In genomic region chr2:8328189-8328588, GRCh38 we compare ENCODE assay signal across 23 cellular contexts.
DNase-seq lines count a peak whose midpoint lies in the region; ATAC-seq and TF ChIP-seq lines count a peak whose summit lies in the region.
"Had no signal": no experiment of that assay in that cellular context is flagged by ENCODE, and none has a peak within 500 bp of the region (broad histone marks: within the 10 kb centered on the region; RNA-seq: fewer than 3 reads in every experiment).

No MANE protein-coding gene starts in this region.

- H2BK12ac ChIP-seq in neuronal stem cell (ENCODE audit: low read length): peak overlapping the region; percentile 85

- peak; percentile 74 for DNase-seq in GDM1 (lab: John Stamatoyannopoulos, UW)
- DNase-seq in T-helper 17 cell: no peak
- peak; percentile 42 for DNase-seq in right atrium auricular region (ENCODE audit: low spot score)
- DNase-seq in neuronal stem cell (ENCODE audit: low spot score): no peak
- no peak for DNase-seq in NAMALWA (ENCODE audit: low spot score)
- no peak for DNase-seq in MG63
- no peak for DNase-seq in pons (ENCODE audit: low spot score)
- DNase-seq: activated CD4-positive, alpha-beta T cell treated with anti-CD3 and anti-CD28 coated beads for 1 hour; activated naive CD8-positive, alpha-beta T cell treated with anti-CD3 and anti-CD28 coated beads, Interleukin-2, amount 50 U/mL, for 24 hours; brain microvascular endothelial cell; cortex of kidney; DMS79; H7; NCI-H1048; NCI-H2029 treated with DMSO at 0.1 percent for 48 hours; stimulated activated CD4-positive, alpha-beta T cell treated with anti-CD3 and anti-CD28 coated beads, Interleukin-1b, Interleukin-23, amount 100 ng/mL, for 48 hours; stimulated activated naive CD4-positive, alpha-beta T cell; thyroid gland had no signal

- no peak overlapping the region for H3K4me3 Mint-ChIP-seq in T-helper 17 cell
- H3K4me3 Mint-ChIP-seq: activated naive CD8-positive, alpha-beta T cell treated with anti-CD3 and anti-CD28 coated beads, Interleukin-2, amount 50 U/mL, for 24 hours; IgD-negative memory B cell; memory B cell had no signal

- H3K4me2 ChIP-seq in neuronal stem cell (ENCODE audit: insufficient read depth, low read length, poor library complexity, severe bottlenecking): no peak overlapping the region

- no CpG with 5 or more reads among the region's 5 CpGs for WGBS in neuronal stem cell (ENCODE audit: extremely low coverage in 2 of 2, insufficient read length in 2 of 2, insufficient replicate concordance in 1 of 2), 2 donors

- H3K4me3 ChIP-seq in right atrium auricular region (no peak overlapping the region), neuronal stem cell (ENCODE audit: low read length in 2 of 2) (peak overlapping the region in 1 of 2 donors; percentile 17), MG63 (no peak overlapping the region)
- H3K4me3 ChIP-seq: SJSA1, thyroid gland had no signal

- ATAC-seq in T-helper 17 cell: no peak
- ATAC-seq: activated T-helper 17 cell treated with anti-CD3 and anti-CD28 coated beads, Interleukin-2, amount 50 U/mL, for 72 hours had no signal

- H4K91ac ChIP-seq in neuronal stem cell (ENCODE audit: low read depth, low read length, poor library complexity): peak overlapping the region; percentile 77

- H2AFZ ChIP-seq in neuronal stem cell (ENCODE audit: low read length): no peak overlapping the region
- H2AFZ ChIP-seq: parathyroid adenoma had no signal

- peak overlapping the region; percentile 70 for H2AK5ac ChIP-seq in neuronal stem cell (ENCODE audit: low read depth, low read length)

- H3K36me3 Mint-ChIP-seq in T-helper 17 cell (ENCODE audit: low read depth): no peaks in the 10 kb centered on the region
- H3K36me3 Mint-ChIP-seq: IgD-negative memory B cell, memory B cell had no signal

- no peak overlapping the region for H2BK5ac ChIP-seq in neuronal stem cell (ENCODE audit: low read length)

- H3K4ac ChIP-seq in neuronal stem cell (ENCODE audit: low read length): no peak overlapping the region

- no peak overlapping the region for H3K23ac ChIP-seq in neuronal stem cell (ENCODE audit: low read depth, low read length, poor library complexity)

- peak overlapping the region; percentile 83 for H3K18ac ChIP-seq in neuronal stem cell (ENCODE audit: low read length)

- peak overlapping the region; percentile 93 for H3K27ac Mint-ChIP-seq in T-helper 17 cell
- H3K27ac Mint-ChIP-seq: IgD-negative memory B cell, memory B cell had no signal

- H3K27ac ChIP-seq in right atrium auricular region (no peak overlapping the region), neuronal stem cell (replicated peaks; ENCODE audit: low read length) (no peak overlapping the region)
- H3K27ac ChIP-seq: brain microvascular endothelial cell, parathyroid adenoma, SJSA1, thyroid gland had no signal

- peaks cover 0 to 6% of the 10 kb centered on the region in 2 donors for H3K4me1 ChIP-seq in right atrium auricular region
- H3K4me1 ChIP-seq in neuronal stem cell (ENCODE audit: control insufficient read depth in 2 of 2, insufficient read depth in 1 of 2, low read depth in 1 of 2, low read length in 2 of 2): peaks cover 0 to 4% of the 10 kb centered on the region in 2 donors
- H3K4me1 ChIP-seq: parathyroid adenoma, SJSA1, thyroid gland had no signal

- peaks cover 34% of the 10 kb centered on the region for H3K4me1 Mint-ChIP-seq in T-helper 17 cell
- H3K4me1 Mint-ChIP-seq: memory B cell had no signal

- no peak overlapping the region for H3K14ac ChIP-seq in neuronal stem cell (ENCODE audit: low read length)

- H3K27me3 ChIP-seq in right atrium auricular region (no peaks in the 10 kb centered on the region), neuronal stem cell (ENCODE audit: control insufficient read depth in 3 of 3, insufficient read depth in 3 of 3, low read depth in 1 of 3, low read length in 3 of 3) (no peaks in the 10 kb centered on the region), MG63 (no peaks in the 10 kb centered on the region)
- H3K27me3 ChIP-seq: brain microvascular endothelial cell, SJSA1, thyroid gland had no signal

- H2BK120ac ChIP-seq in neuronal stem cell (ENCODE audit: low read depth, low read length): no peak overlapping the region

- peak overlapping the region; percentile 2 for H3K9ac ChIP-seq in neuronal stem cell (ENCODE audit: low read depth, low read length, poor library complexity)
- H3K9ac ChIP-seq: parathyroid adenoma had no signal

- H3K36me3 ChIP-seq in right atrium auricular region (no peaks in the 10 kb centered on the region), neuronal stem cell (replicated peaks in 1 of 2; ENCODE audit: control insufficient read depth in 2 of 2, insufficient read depth in 2 of 2, low read length in 2 of 2) (no peaks in the 10 kb centered on the region), MG63 (no peaks in the 10 kb centered on the region)
- H3K36me3 ChIP-seq: brain microvascular endothelial cell, SJSA1, thyroid gland had no signal

- no peak for TF ChIP-seq CTCF in right atrium auricular region (IDR thresholded peaks at IDR 0.05)

- H3K9me3 ChIP-seq in T-helper 17 cell (ENCODE audit: control insufficient read depth, low read length, poor library complexity, severe bottlenecking) (no peaks in the 10 kb centered on the region), right atrium auricular region (no peaks in the 10 kb centered on the region), neuronal stem cell (replicated peaks in 1 of 2; ENCODE audit: control insufficient read depth in 2 of 2, insufficient read depth in 1 of 2, low read depth in 1 of 2, low read length in 2 of 2) (no peaks in the 10 kb centered on the region), MG63 (no peaks in the 10 kb centered on the region)
- H3K9me3 ChIP-seq: SJSA1, thyroid gland had no signal

- no peak overlapping the region for H4K8ac ChIP-seq in neuronal stem cell (ENCODE audit: low read depth, low read length)

- H3K79me1 ChIP-seq in neuronal stem cell (ENCODE audit: low read depth, low read length): no peaks in the 10 kb centered on the region

- no peaks in the 10 kb centered on the region for H3K27me3 Mint-ChIP-seq in T-helper 17 cell
- H3K27me3 Mint-ChIP-seq: activated T-helper 17 cell treated with anti-CD3 and anti-CD28 coated beads, Interleukin-2, amount 50 U/mL, for 72 hours had no signal

- peak overlapping the region; percentile 63 for H2BK15ac ChIP-seq in neuronal stem cell (ENCODE audit: low read length)

Comparison
In these comparisons a context has a peak if more than half of its experiments do, and no peak if none do; other contexts are left out.
1. DNase-seq: peak in GDM1 (single experiment) and right atrium auricular region (single experiment); none in T-helper 17 cell (0 of 3), neuronal stem cell (single experiment), NAMALWA (single experiment), MG63 (single experiment) and pons (single experiment).